16 cellular contexts compared by ENCODE assay signal in genomic region chr6:15872252-15873103, GRCh38.
DNase-seq lines count a peak whose midpoint lies in the region; ATAC-seq and TF ChIP-seq lines count a peak whose summit lies in the region.
"Had no signal": no experiment of that assay in that cellular context is flagged by ENCODE, and none has a peak within 500 bp of the region (broad histone marks: within the 10 kb centered on the region; RNA-seq: fewer than 3 reads in every experiment).

No MANE protein-coding gene starts in this region.

- H3K36me3 ChIP-seq in brain microvascular endothelial cell (replicated peaks): no peaks in the 10 kb centered on the region
- H3K36me3 ChIP-seq in colonic mucosa: no peaks in the 10 kb centered on the region
- H3K36me3 ChIP-seq: BE2C had no signal

- no peaks in the 10 kb centered on the region for H3K4me1 ChIP-seq in colonic mucosa

- DNase-seq in EH (ENCODE audit: low read depth): peak; percentile 47
- peak; percentile 88 for DNase-seq in MV-4-11 (lab: John Stamatoyannopoulos, UW)
- peak; percentile 37 for DNase-seq in brain microvascular endothelial cell
- peak; percentile 50 for DNase-seq in kidney tubule cell (ENCODE audit: low spot score)
- DNase-seq in hypothalamus (lab: John Stamatoyannopoulos, UW): no peak
- DNase-seq in colonic mucosa: no peak
- no peak for DNase-seq in NCI-H526 (lab: John Stamatoyannopoulos, UW)
- DNase-seq: activated naive CD4-positive, alpha-beta T cell; BE2C; mesendoderm; NCI-H446; stimulated activated CD4-positive, alpha-beta T cell treated with anti-CD3 and anti-CD28 coated beads, Interleukin-2, amount 100 ng/mL, for 48 hours had no signal

- no peak for ATAC-seq in GM19324 (IDR thresholded peaks at IDR 0.05; ENCODE audit: low FRiP score, unreplicated experiment)
- ATAC-seq: HepG2, Panc1, sciatic nerve had no signal

- H3K27me3 ChIP-seq in brain microvascular endothelial cell (replicated peaks): no peaks in the 10 kb centered on the region
- no peaks in the 10 kb centered on the region for H3K27me3 ChIP-seq in colonic mucosa
- H3K27me3 ChIP-seq: BE2C had no signal

- H3K9ac ChIP-seq in colonic mucosa (ENCODE audit: low read depth in 2 of 2, low read length in 2 of 2): no peak overlapping the region

- H3K4me3 ChIP-seq in brain microvascular endothelial cell (ENCODE audit: low read depth, low read length) (no peak overlapping the region), colonic mucosa (no peak overlapping the region)

- H3K9me3 ChIP-seq in colonic mucosa: no peaks in the 10 kb centered on the region
- H3K9me3 ChIP-seq: BE2C had no signal

- intact Hi-C loops in colonic mucosa (cut with DNase I): no loop called here

- in situ Hi-C loops in brain microvascular endothelial cell (cut with HindIII; ENCODE audit: low pct_ligation_motif_present, low sequenced_read_pairs): no loop called here

- H3K27ac ChIP-seq in brain microvascular endothelial cell (no peak overlapping the region), colonic mucosa (no peak overlapping the region)

- TF ChIP-seq CTCF in brain microvascular endothelial cell (IDR thresholded peaks at IDR 0.05; ENCODE audit: low read depth, low read length, missing control alignments) (no peak), colonic mucosa (IDR thresholded peaks at IDR 0.05) (no peak)

Comparison
In these comparisons a context has a peak if more than half of its experiments do, and no peak if none do; other contexts are left out.
1. DNase-seq: peak in EH (single experiment), MV-4-11 (single experiment), brain microvascular endothelial cell (single experiment) and kidney tubule cell (single experiment); none in hypothalamus (0 of 51), colonic mucosa (single experiment) and NCI-H526 (0 of 2).